ENCODE assay signal across 2 cellular contexts in the genomic region with DNA sequence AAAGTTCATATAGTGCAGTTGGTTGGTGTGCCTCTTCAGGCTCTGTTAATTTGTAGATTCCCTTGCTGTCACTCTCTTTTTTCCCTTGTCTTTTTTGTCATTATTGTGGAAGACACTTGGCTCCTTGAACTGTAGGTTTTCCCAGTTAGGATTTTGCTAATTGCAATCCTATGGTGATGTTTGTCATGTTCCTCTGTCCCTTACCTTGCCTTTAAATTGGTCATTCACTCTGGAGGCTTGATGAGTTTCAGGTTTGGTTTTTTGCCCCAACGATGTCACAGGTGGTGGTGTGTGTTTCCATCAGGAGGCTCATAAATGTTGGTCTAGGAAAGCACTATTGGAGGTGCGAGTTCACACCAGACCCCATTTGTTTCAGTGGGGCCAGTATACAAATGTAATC.
TF ChIP-seq lines count a peak whose summit lies in the region.

No MANE protein-coding gene starts in this region.

TF ChIP-seq in HepG2, 621 proteins besides CTCF, POLR2A, EP300 and RAD21 (continued from another document):
- TF ChIP-seq TBX2 (CRISPR knock-in tag; IDR thresholded peaks at IDR 0.05; ENCODE audit: borderline replicate concordance), result no peak
- TF ChIP-seq GPN1 (CRISPR knock-in tag; IDR thresholded peaks at IDR 0.05; ENCODE audit: borderline replicate concordance), result no peak
- TF ChIP-seq ZFYVE20 (CRISPR knock-in tag; IDR thresholded peaks at IDR 0.05; ENCODE audit: borderline replicate concordance, low read depth), result no peak
- TF ChIP-seq CREB3 (CRISPR knock-in tag; IDR thresholded peaks at IDR 0.05), result no peak
- no peak for TF ChIP-seq AKAP8 (CRISPR knock-in tag; IDR thresholded peaks at IDR 0.05)
- TF ChIP-seq MAF1 (CRISPR knock-in tag; IDR thresholded peaks at IDR 0.05; ENCODE audit: borderline replicate concordance), result no peak
- TF ChIP-seq DNMT1 (CRISPR knock-in tag; IDR thresholded peaks at IDR 0.05), result no peak

TF ChIP-seq in K562, 482 proteins besides CTCF, POLR2A, EP300 and RAD21 (continued from another document):
- TF ChIP-seq TFE3 (CRISPR knock-in tag; IDR thresholded peaks at IDR 0.05) (no peak), SMARCE1 (IDR thresholded peaks at IDR 0.05) (no peak), ZNF551 (CRISPR knock-in tag; IDR thresholded peaks at IDR 0.05) (no peak), MEF2A (IDR thresholded peaks at IDR 0.05; ENCODE audit: control insufficient read depth, low read depth, low read length) (no peak)
